In the genomic region with DNA sequence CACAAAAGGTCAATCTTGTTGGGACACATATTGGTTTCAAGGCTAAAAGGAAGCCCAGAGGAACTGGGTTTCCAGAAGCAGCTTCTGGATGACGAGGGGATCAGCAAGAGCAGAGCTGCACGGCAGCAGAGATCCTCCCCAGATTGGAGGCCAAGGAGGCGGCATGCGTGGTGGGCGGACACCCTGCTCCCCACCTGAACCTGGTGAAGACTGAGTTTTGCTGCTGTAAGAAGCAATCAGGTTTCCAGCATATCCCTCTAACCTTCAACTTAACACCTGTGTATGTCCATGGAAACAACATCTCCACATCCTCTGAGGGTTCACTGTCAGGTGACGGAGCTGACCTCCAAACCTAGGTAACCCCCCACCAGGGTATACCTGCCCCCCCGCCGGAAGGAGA, we compare ENCODE assay signal across 22 cellular contexts. TPM values are rescaled to one million over a fixed set of nuclear protein-coding genes. Genes with fewer than 3 reads are reported as not detected.
"Had no signal": no experiment of that assay in that cellular context is flagged by ENCODE, and none has a peak within 500 bp of the region (broad histone marks: within the 10 kb centered on the region; RNA-seq: fewer than 3 reads in every experiment).

No MANE protein-coding gene starts in this region.

- H3K36me3 ChIP-seq: breast epithelium, esophagus muscularis mucosa, gastrocnemius medialis, heart right ventricle, sigmoid colon, tibial artery had no signal

- ATAC-seq: gastrocnemius medialis; heart right ventricle; left colon; mucosa of descending colon; naive thymus-derived CD8-positive, alpha-beta T cell; stimulated activated effector memory CD8-positive, alpha-beta T cell treated with anti-CD3 and anti-CD28 coated beads, Interleukin-12 subunit alpha, Interleukin-12 subunit beta, amount 100 ng/mL, for 72 hours; stimulated activated naive CD8-positive, alpha-beta T cell treated with anti-CD3 and anti-CD28 coated beads, Interleukin-15, Interleukin-2, amounts not matched to agents 100 U/mL and 50 U/mL, for 24 hours had no signal

- H3K27ac ChIP-seq: breast epithelium, dorsolateral prefrontal cortex, epithelial cell of prostate, esophagus muscularis mucosa, gastrocnemius medialis, heart right ventricle, sigmoid colon, skin epidermis, tibial artery had no signal

- H3K27me3 ChIP-seq: breast epithelium, dorsolateral prefrontal cortex, gastrocnemius medialis, sigmoid colon had no signal

- H3K4me1 ChIP-seq: breast epithelium, esophagus muscularis mucosa, gastrocnemius medialis, heart right ventricle, sigmoid colon, tibial artery had no signal

- H3K4me3 ChIP-seq: breast epithelium, dorsolateral prefrontal cortex, esophagus muscularis mucosa, gastrocnemius medialis, heart right ventricle, mucosa of descending colon, sigmoid colon, skin epidermis, tibial artery had no signal

- DNase-seq: cortex of kidney; dorsolateral prefrontal cortex; effector memory CD4-positive, alpha-beta T cell; gastrocnemius medialis; heart right ventricle; immature natural killer cell; left colon; mammary epithelial cell; mucosa of descending colon; naive thymus-derived CD8-positive, alpha-beta T cell; stimulated activated CD4-positive, alpha-beta T cell treated with anti-CD3 and anti-CD28 coated beads, Interleukin-12 subunit alpha, Interleukin-12 subunit beta, amount 100 ng/mL, for 4 hours; stimulated activated CD4-positive, alpha-beta T cell treated with anti-CD3 and anti-CD28 coated beads, Interleukin-4, amount 100 ng/mL, for 1 hour; stimulated activated CD8-positive, alpha-beta memory T cell treated with anti-CD3 and anti-CD28 coated beads, Interleukin-4, amount 100 ng/mL, for 48 hours; stimulated activated naive CD8-positive, alpha-beta T cell treated with anti-CD3 and anti-CD28 coated beads, Interleukin-15, Interleukin-2, amounts not matched to agents 100 U/mL and 50 U/mL, for 24 hours had no signal

- H3K9me3 ChIP-seq: breast epithelium, esophagus muscularis mucosa, gastrocnemius medialis, heart right ventricle, mucosa of descending colon, sigmoid colon, tibial artery had no signal

RNA-seq across cellular contexts. Expression of a gene that starts 35.1 kb away (rescaled TPM):
- total RNA-seq: fibroblast of villous mesenchyme, mammary epithelial cell had no signal
- polyA plus RNA-seq: mammary epithelial cell had no signal
